Comparison of ENCODE assay signal across 9 cellular contexts in the genomic region with DNA sequence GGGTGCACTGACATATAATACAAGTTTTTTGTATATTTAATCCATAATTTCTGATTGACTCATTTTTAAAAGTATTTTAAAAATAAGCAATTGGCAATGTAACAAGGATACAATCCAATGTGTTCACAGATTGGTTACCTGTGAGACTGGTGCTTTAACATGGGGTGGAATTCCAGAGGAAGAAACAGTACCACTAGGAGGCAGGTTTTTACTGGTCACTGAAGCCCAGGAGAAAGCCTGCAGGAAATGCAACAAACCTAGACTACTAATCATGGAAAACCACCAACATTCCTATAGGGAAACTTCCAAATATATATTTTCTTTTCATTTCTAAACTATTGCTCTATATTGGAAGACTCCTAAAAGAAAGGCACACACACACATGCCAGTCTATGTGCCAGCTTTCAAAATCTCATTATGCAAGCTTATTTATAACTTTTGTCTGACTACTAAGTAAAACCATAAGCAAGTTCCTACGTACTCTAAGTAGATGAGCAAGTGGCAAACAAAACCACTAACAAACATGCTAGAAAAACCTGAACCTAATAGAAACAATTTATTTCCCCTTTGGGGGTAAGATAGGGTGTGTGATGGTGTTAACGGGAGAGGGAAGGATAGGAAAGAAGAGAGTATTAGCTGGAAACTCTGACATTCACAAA. TPM values are rescaled to one million over a fixed set of nuclear protein-coding genes. Genes with fewer than 3 reads are reported as not detected.
DNase-seq lines count a peak whose midpoint lies in the region; ATAC-seq and TF ChIP-seq lines count a peak whose summit lies in the region.
"Had no signal": no experiment of that assay in that cellular context is flagged by ENCODE, and none has a peak within 500 bp of the region (broad histone marks: within the 10 kb centered on the region; RNA-seq: fewer than 3 reads in every experiment).

No MANE protein-coding gene starts in this region.

- no peak overlapping the region for H3K4me3 ChIP-seq in fibroblast of villous mesenchyme (ENCODE audit: low read depth, low read length)

- CTCF ChIA-PET in activated CD4-positive, alpha-beta T cell treated with anti-CD3 and anti-CD28 coated beads, Interleukin-2, amount 10 ng/mL, durations not matched to agents 7 days and 5 days (lab: Charles Lee): interaction anchor here (1.0 to 2.4 kb wide), 6 partner anchors 7 to 142 kb away, joined by 3 to 9 read pairs (median 3); a partner anchor contains a TSS

- no peak for DNase-seq in activated CD4-positive, alpha-beta T cell treated with anti-CD3 and anti-CD28 coated beads, Interleukin-2, amount 10 ng/mL, durations not matched to agents 7 days and 5 days
- DNase-seq in activated CD4-positive, alpha-beta T cell treated with anti-CD3 and anti-CD28 coated beads for 1 hour: no peak
- DNase-seq in SW480 (ENCODE audit: low spot score) (peak; percentile 32), fibroblast of villous mesenchyme (ENCODE audit: low read depth) (peak; percentile 45), DMS114 treated with DMSO at 0.1 percent for 48 hours (lab: John Stamatoyannopoulos, UW; ENCODE audit: unreplicated experiment) (no peak), NCI-H2107 treated with DMSO at 0.1 percent for 48 hours (lab: John Stamatoyannopoulos, UW; ENCODE audit: unreplicated experiment) (no peak)
- no peak for DNase-seq in stimulated activated naive CD8-positive, alpha-beta T cell treated with anti-CD3 and anti-CD28 coated beads, Interleukin-15, amount 100 ng/mL, for 72 hours
- DNase-seq: activated CD4-positive, alpha-beta T cell treated with anti-CD3 and anti-CD28 coated beads for 4 hours had no signal

- peaks cover 68% of the 10 kb centered on the region for H3K4me1 Mint-ChIP-seq in activated CD4-positive, alpha-beta T cell treated with anti-CD3 and anti-CD28 coated beads, Interleukin-2, amount 10 ng/mL, durations not matched to agents 7 days and 5 days
- H3K4me1 Mint-ChIP-seq in stimulated activated naive CD8-positive, alpha-beta T cell treated with anti-CD3 and anti-CD28 coated beads, Interleukin-15, amount 100 ng/mL, for 72 hours: peaks cover 62% of the 10 kb centered on the region

- peak overlapping the region; percentile 92 for H3K27ac Mint-ChIP-seq in activated CD4-positive, alpha-beta T cell treated with anti-CD3 and anti-CD28 coated beads, Interleukin-2, amount 10 ng/mL, durations not matched to agents 7 days and 5 days
- peak overlapping the region; percentile 88 to 97 for H3K27ac Mint-ChIP-seq in stimulated activated naive CD8-positive, alpha-beta T cell treated with anti-CD3 and anti-CD28 coated beads, Interleukin-15, amount 100 ng/mL, for 72 hours

- no peaks in the 10 kb centered on the region for H3K27me3 Mint-ChIP-seq in activated CD4-positive, alpha-beta T cell treated with anti-CD3 and anti-CD28 coated beads, Interleukin-2, amount 10 ng/mL, durations not matched to agents 7 days and 5 days
- H3K27me3 Mint-ChIP-seq in stimulated activated naive CD8-positive, alpha-beta T cell treated with anti-CD3 and anti-CD28 coated beads, Interleukin-15, amount 100 ng/mL, for 72 hours: no peaks in the 10 kb centered on the region

- peaks cover 64% of the 10 kb centered on the region for H3K36me3 Mint-ChIP-seq in activated CD4-positive, alpha-beta T cell treated with anti-CD3 and anti-CD28 coated beads, Interleukin-2, amount 10 ng/mL, durations not matched to agents 7 days and 5 days (ENCODE audit: low read depth)

- peak; percentile 53 for ATAC-seq in stimulated activated naive CD8-positive, alpha-beta T cell treated with anti-CD3 and anti-CD28 coated beads, Interleukin-15, amount 100 ng/mL, for 72 hours
- ATAC-seq in HG03378 (IDR thresholded peaks at IDR 0.05; ENCODE audit: unreplicated experiment): no peak

- POLR2A ChIA-PET in activated CD4-positive, alpha-beta T cell treated with anti-CD3 and anti-CD28 coated beads, Interleukin-2, amount 10 ng/mL, durations not matched to agents 7 days and 5 days (lab: Charles Lee): no interaction called here

- H3K4me3 Mint-ChIP-seq in activated CD4-positive, alpha-beta T cell treated with anti-CD3 and anti-CD28 coated beads, Interleukin-2, amount 10 ng/mL, durations not matched to agents 7 days and 5 days: peak overlapping the region; percentile 29
- H3K4me3 Mint-ChIP-seq in stimulated activated naive CD8-positive, alpha-beta T cell treated with anti-CD3 and anti-CD28 coated beads, Interleukin-15, amount 100 ng/mL, for 72 hours: peak overlapping the region; percentile 71 to 88

- peak; percentile 59 for TF ChIP-seq CTCF in fibroblast of villous mesenchyme (IDR thresholded peaks at IDR 0.05; ENCODE audit: insufficient read depth, low read depth, low read length)

- H3K9me3 Mint-ChIP-seq in activated CD4-positive, alpha-beta T cell treated with anti-CD3 and anti-CD28 coated beads, Interleukin-2, amount 10 ng/mL, durations not matched to agents 7 days and 5 days: no peaks in the 10 kb centered on the region
- no peaks in the 10 kb centered on the region for H3K9me3 Mint-ChIP-seq in stimulated activated naive CD8-positive, alpha-beta T cell treated with anti-CD3 and anti-CD28 coated beads, Interleukin-15, amount 100 ng/mL, for 72 hours

RNA-seq across cellular contexts. Expression of a gene that starts 19.2 kb away (rescaled TPM):
- 100 to 1,000 TPM; 135 to 137 TPM for total RNA-seq in activated CD4-positive, alpha-beta T cell treated with anti-CD3 and anti-CD28 coated beads, Interleukin-2, amount 10 ng/mL, durations not matched to agents 7 days and 5 days
- total RNA-seq in fibroblast of villous mesenchyme: 139 and 209 TPM in 2 replicates

RNA-seq across cellular contexts. Expression of a gene that starts 23.6 kb away (rescaled TPM):
- total RNA-seq in activated CD4-positive, alpha-beta T cell treated with anti-CD3 and anti-CD28 coated beads, Interleukin-2, amount 10 ng/mL, durations not matched to agents 7 days and 5 days: under 1 TPM; 0.74 to 1.00 TPM
- 0.32 and 1.3 TPM in 2 replicates for total RNA-seq in fibroblast of villous mesenchyme

Comparison
In these comparisons a context has a peak if more than half of its experiments do, and no peak if none do; other contexts are left out.
1. DNase-seq: peak in SW480 (single experiment) and fibroblast of villous mesenchyme (single experiment); none in activated CD4-positive, alpha-beta T cell treated with anti-CD3 and anti-CD28 coated beads, Interleukin-2, amount 10 ng/mL, durations not matched to agents 7 days and 5 days (single experiment), activated CD4-positive, alpha-beta T cell treated with anti-CD3 and anti-CD28 coated beads for 1 hour (single experiment), stimulated activated naive CD8-positive, alpha-beta T cell treated with anti-CD3 and anti-CD28 coated beads, Interleukin-15, amount 100 ng/mL, for 72 hours (0 of 2), DMS114 treated with DMSO at 0.1 percent for 48 hours (single experiment) and NCI-H2107 treated with DMSO at 0.1 percent for 48 hours (single experiment).